ENCODE assay signal across 8 cellular contexts in genomic region chr19:40598121-40598917, GRCh38. TPM values are rescaled to one million over a fixed set of nuclear protein-coding genes. Genes with fewer than 3 reads are reported as not detected.
DNase-seq lines count a peak whose midpoint lies in the region; ATAC-seq and TF ChIP-seq lines count a peak whose summit lies in the region.

No MANE protein-coding gene starts in this region.

- H3K18ac ChIP-seq in IMR-90 (ENCODE audit: low read depth, low read length), result no peak overlapping the region

- no peak overlapping the region for H3K23ac ChIP-seq in IMR-90 (ENCODE audit: low read depth, low read length)

- ATAC-seq in IMR-90 (ENCODE audit: low read depth) (peak; percentile 55), HG03520 (IDR thresholded peaks at IDR 0.05; ENCODE audit: unreplicated experiment) (no peak)

- peak overlapping the region; percentile 77 for H2AK9ac ChIP-seq in IMR-90 (replicated peaks; ENCODE audit: low read depth, low read length, poor library complexity)

- peak overlapping the region; percentile 38; the same call in 1 of the 2 replicates for H2BK120ac ChIP-seq in IMR-90 (ENCODE audit: low read depth, low read length)

- H2AFZ ChIP-seq in IMR-90 (replicated peaks; ENCODE audit: low read length, poor library complexity) (peak overlapping the region; percentile 93), OCI-LY7 (ENCODE audit: low read length) (0 out of 2 replicates have a peak overlapping the region, but pooled peaks have one; percentile 10)

- TF ChIP-seq POLR2A in IMR-90 (IDR thresholded peaks at IDR 0.05; ENCODE audit: low read depth, low read length), result peak; percentile 65

- H3K4me1 ChIP-seq in IMR-90 (ENCODE audit: control insufficient read depth, insufficient read depth, low read length) (peaks cover 16% of the 10 kb centered on the region), OCI-LY7 (ENCODE audit: insufficient read depth, low read length, poor library complexity, severe bottlenecking) (peaks cover 57% of the 10 kb centered on the region)

- no peak overlapping the region for H2BK15ac ChIP-seq in IMR-90 (ENCODE audit: low read depth, low read length)

- H3K27ac ChIP-seq in IMR-90 (ENCODE audit: insufficient read depth, low read length) (peak overlapping the region; percentile 46), OCI-LY7 (ENCODE audit: low read depth, low read length, poor library complexity, severe bottlenecking) (no peak overlapping the region)

- H3K9me2 ChIP-seq in OCI-LY7 (ENCODE audit: insufficient read depth, low read length), result no peaks in the 10 kb centered on the region

- H3K56ac ChIP-seq in IMR-90 (ENCODE audit: extremely low read depth, insufficient read depth, low read length), result no peak overlapping the region

- H3K4me2 ChIP-seq in IMR-90 (ENCODE audit: low read depth, low read length), result peak overlapping the region; percentile 91
- H3K4me2 ChIP-seq in OCI-LY7 (ENCODE audit: low read length), result peak overlapping the region; percentile 68

- H2BK5ac ChIP-seq in IMR-90 (ENCODE audit: low read depth, low read length, poor library complexity, severe bottlenecking), result no peak overlapping the region

- peak overlapping the region; percentile 40; the same call in 1 of the 2 replicates for H3K9ac ChIP-seq in IMR-90 (ENCODE audit: low read depth, low read length)

- H4K91ac ChIP-seq in IMR-90 (ENCODE audit: insufficient read depth, low read depth, low read length), result 0 out of 2 replicates have a peak overlapping the region, but pooled peaks have one; percentile 31

- dilution Hi-C loops in IMR-90 (cut with HindIII; ENCODE audit: low sequenced_read_pairs, unreplicated experiment), result no loop called here

- peak; percentile 98 for TF ChIP-seq RAD21 in IMR-90 (IDR thresholded peaks at IDR 0.05; ENCODE audit: low read length)

- peak overlapping the region in 1 of 2 experiments; percentile 81; a peak in 2 of 4 replicates for H4K8ac ChIP-seq in IMR-90 (ENCODE audit: low read depth in 2 of 2, low read length in 2 of 2)

- H4K20me1 ChIP-seq in IMR-90 (ENCODE audit: insufficient read depth, low read length), result peaks cover 9% of the 10 kb centered on the region; the same call in 1 of the 2 replicates
- H4K20me1 ChIP-seq in OCI-LY7 (ENCODE audit: insufficient read depth, low read length), result no peaks in the 10 kb centered on the region

- POLR2A ChIA-PET in IMR-90 (lab: Charles Lee; ENCODE audit: unreplicated experiment), result no interaction called here
- POLR2A ChIA-PET in OCI-LY7 (lab: Charles Lee), result no interaction called here

- intact Hi-C loops in IMR-90 (cut with micrococcal nuclease), result loop anchor here (1.0 to 10.0 kb wide), 10 partner anchors 50 to 464 kb away; partner anchors contain the start of genes C19orf47, PLD3 and SERTAD3
- intact Hi-C loops in OCI-LY7 (cut with micrococcal nuclease; ENCODE audit: unreplicated experiment), result loop anchor here (1.0 to 2.0 kb wide), 6 partner anchors 49 to 458 kb away; partner anchors contain the start of gene BLVRB

- H3K27me3 ChIP-seq in IMR-90 (ENCODE audit: control insufficient read depth, insufficient read depth, low read length), result no peaks in the 10 kb centered on the region

- H2AK5ac ChIP-seq in IMR-90 (ENCODE audit: low read depth, low read length), result no peak overlapping the region

- CTCF ChIA-PET in IMR-90 (lab: Yijun Ruan, JAX) (interaction anchor here (0.6 kb wide), 1 partner anchor 133 kb away, joined by 4 read pairs; no protein-coding TSS in a partner anchor), OCI-LY7 (lab: Charles Lee; ENCODE audit: unreplicated experiment) (no interaction called here)

- no peaks in the 10 kb centered on the region for H3K79me2 ChIP-seq in OCI-LY7 (ENCODE audit: insufficient read depth, low read depth, low read length)

- in situ Hi-C loops in IMR-90 (cut with MboI; ENCODE audit: low sequenced_read_pairs), result loop anchor here (5.0 kb wide), 1 partner anchor 61 kb away; no protein-coding TSS in a partner anchor

- DNase-seq in DMS114 treated with DMSO at 0.1 percent for 48 hours (lab: John Stamatoyannopoulos, UW; ENCODE audit: unreplicated experiment) (peak; percentile 84), IMR-90 (peak; percentile 87), OCI-LY7 (ENCODE audit: low spot score) (peak; percentile 80), activated T-cell treated with anti-CD3 and anti-CD28 coated beads for 1 hour (ENCODE audit: low read depth) (peak; percentile 81), epithelial cell of esophagus (ENCODE audit: low read depth) (peak; percentile 88), mucosa of gallbladder (ENCODE audit: low spot score) (peak; percentile 88)
- DNase-seq in stimulated activated CD8-positive, alpha-beta memory T cell treated with anti-CD3 and anti-CD28 coated beads, Interleukin-7, amount 100 ng/mL, for 24 hours (ENCODE audit: low read depth), result peak; percentile 78

- H3K79me1 ChIP-seq in IMR-90 (ENCODE audit: low read depth in 1 of 2, low read length in 2 of 2), result peaks cover 0 to 15% of the 10 kb centered on the region in 2 experiments; a peak in 3 of 4 replicates

- WGBS in IMR-90 (ENCODE audit: extremely low coverage in 2 of 2, insufficient read length in 1 of 2), 2 experiments, result 0% methylated on average over 4 of the region's 46 CpGs; no CpG with 5 or more reads in 1 of the 2 experiments

- H4K5ac ChIP-seq in IMR-90 (ENCODE audit: low read depth, low read length), result no peak overlapping the region

- no peaks in the 10 kb centered on the region for H3K9me3 ChIP-seq in IMR-90 (ENCODE audit: control insufficient read depth, insufficient read depth, low read length)
- H3K9me3 ChIP-seq in OCI-LY7 (ENCODE audit: low read length), result no peaks in the 10 kb centered on the region

- H3K14ac ChIP-seq in IMR-90 (replicated peaks; ENCODE audit: low read depth, low read length), result no peak overlapping the region

- no peak overlapping the region for H2BK20ac ChIP-seq in IMR-90 (ENCODE audit: low read depth, low read length)

- H3K4me3 ChIP-seq in IMR-90 (ENCODE audit: insufficient read depth, low read depth, low read length) (peak overlapping the region; percentile 52), OCI-LY7 (ENCODE audit: low read depth, low read length, poor library complexity, severe bottlenecking) (peak overlapping the region; percentile 62), epithelial cell of esophagus (ENCODE audit: low read length) (no peak overlapping the region)

- TF ChIP-seq CTCF in IMR-90 (conservative IDR thresholded peaks at IDR 0.05; ENCODE audit: low read depth, low read length) (peak; percentile 99), OCI-LY7 (conservative IDR thresholded peaks at IDR 0.05; ENCODE audit: low read length) (peak; percentile 98), epithelial cell of esophagus (IDR thresholded peaks at IDR 0.05; ENCODE audit: insufficient read depth, low read depth, low read length, missing control alignments) (peak; percentile 98)

- no TSS peak for BruUV-seq in IMR-90 (replicated peaks; lab: Mats Ljungman, UMichigan)
- no TSS peak for BruUV-seq in OCI-LY7 (replicated peaks; lab: Mats Ljungman, UMichigan)

- peak overlapping the region; percentile 38 for H3K4ac ChIP-seq in IMR-90 (ENCODE audit: low read depth, low read length)

- H3K9me1 ChIP-seq in IMR-90 (ENCODE audit: insufficient read depth, low read length), result peaks cover 6% of the 10 kb centered on the region; the same call in 1 of the 2 replicates

- H3K36me3 ChIP-seq in IMR-90 (ENCODE audit: control insufficient read depth, insufficient read depth, low read length) (no peaks in the 10 kb centered on the region), OCI-LY7 (ENCODE audit: insufficient read depth, low read length) (no peaks in the 10 kb centered on the region)

TF ChIP-seq in IMR-90, 13 proteins besides CTCF, POLR2A, EP300 and RAD21 (continues in another document):
- TF ChIP-seq USF2 (IDR thresholded peaks at IDR 0.05; ENCODE audit: low read depth, low read length) (no peak), MAFK (IDR thresholded peaks at IDR 0.05; ENCODE audit: low read depth, low read length) (no peak), CHD1 (IDR thresholded peaks at IDR 0.05; ENCODE audit: low read depth, low read length) (no peak), MXI1 (IDR thresholded peaks at IDR 0.05; ENCODE audit: borderline replicate concordance, low read depth, low read length) (no peak), RCOR1 (IDR thresholded peaks at IDR 0.05; ENCODE audit: insufficient replicate concordance, low read length) (no peak), FOS (IDR thresholded peaks at IDR 0.05; ENCODE audit: low read depth, low read length) (no peak), ELK1 (IDR thresholded peaks at IDR 0.05; ENCODE audit: borderline replicate concordance, low read depth, low read length) (no peak), NFE2L2 (IDR thresholded peaks at IDR 0.05; ENCODE audit: low read depth, low read length) (no peak), CEBPB (IDR thresholded peaks at IDR 0.05; ENCODE audit: low read depth, low read length) (no peak), SMC3 (IDR thresholded peaks at IDR 0.05; ENCODE audit: low read depth, low read length) (peak; percentile 89)

RNA-seq across cellular contexts. Expression of gene LTBP4, which starts 2.9 kb away (rescaled TPM):
- total RNA-seq in IMR-90 (2012; rRNA removed) (4.4 and 14.7 TPM in 2 replicates), OCI-LY7 (2022) (108 and 121 TPM in 2 replicates), mucosa of gallbladder (225 TPM)
- polyA plus RNA-seq in IMR-90 (2012; rRNA removed), result 61.6 and 70.3 TPM in 2 replicates
- 121 and 133 TPM in 2 replicates for polyA plus RNA-seq in IMR-90 (2012; cell fraction: cytosol; rRNA removed)
- 202 and 477 TPM in 2 replicates for polyA plus RNA-seq in IMR-90 (2012; cell fraction: nucleus; rRNA removed; ENCODE audit: low replicate concordance)
- total RNA-seq in OCI-LY7 (2014; rRNA removed; shearing (Covaris generic)), result 22.1 and 44.5 TPM in 2 replicates

RNA-seq across cellular contexts. Expression of gene SHKBP1, which starts 21.6 kb away (rescaled TPM):
- total RNA-seq in IMR-90 (2012; rRNA removed), result 15.6 and 16.1 TPM in 2 replicates
- polyA plus RNA-seq in IMR-90 (2012; rRNA removed), result 94.0 and 108 TPM in 2 replicates
- 70.5 and 114 TPM in 2 replicates for polyA plus RNA-seq in IMR-90 (2012; cell fraction: cytosol; rRNA removed)
- 124 and 239 TPM in 2 replicates for polyA plus RNA-seq in IMR-90 (2012; cell fraction: nucleus; rRNA removed; ENCODE audit: low replicate concordance)
- total RNA-seq in OCI-LY7 (2014; rRNA removed; shearing (Covaris generic)), result 42.0 and 49.4 TPM in 2 replicates
- 115 and 130 TPM in 2 replicates for total RNA-seq in OCI-LY7 (2022)
- 80.9 TPM for total RNA-seq in mucosa of gallbladder
